24 cellular contexts compared by ENCODE assay signal in the genomic region with DNA sequence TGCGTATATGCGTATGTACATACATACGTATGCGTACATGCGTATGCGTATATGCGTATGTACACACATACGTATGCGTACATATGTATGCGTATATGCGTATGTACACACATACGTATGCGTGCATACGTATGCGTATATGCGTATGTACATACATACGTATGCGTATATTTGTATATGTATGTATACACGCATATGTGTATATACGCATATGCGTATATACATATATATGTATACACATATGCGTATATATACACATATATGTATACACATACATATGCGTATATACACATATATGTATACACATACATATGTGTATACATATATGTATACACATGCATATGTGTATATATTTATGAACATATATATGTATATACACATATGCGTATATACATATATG. TPM values are rescaled to one million over a fixed set of nuclear protein-coding genes. Genes with fewer than 3 reads are reported as not detected.
"Had no signal": no experiment of that assay in that cellular context is flagged by ENCODE, and none has a peak within 500 bp of the region (broad histone marks: within the 10 kb centered on the region; RNA-seq: fewer than 3 reads in every experiment).

No MANE protein-coding gene starts in this region.

- H3K36me3 ChIP-seq: colonic mucosa, esophagus squamous epithelium, gastroesophageal sphincter, heart left ventricle, left lung, lower lobe of right lung had no signal

- FAIRE-seq: islet of Langerhans, keratinocyte had no signal

- ATAC-seq: effector memory CD8-positive, alpha-beta T cell; esophagus mucosa; gastroesophageal sphincter; heart left ventricle; left cardiac atrium; left lung; left ventricle myocardium superior; lower lobe of right lung; mucosa of descending colon had no signal

- H3K27me3 ChIP-seq: colonic mucosa, esophagus squamous epithelium, gastroesophageal sphincter, heart left ventricle, hepatocyte, left lung had no signal

- H3K4me2 ChIP-seq: hepatocyte had no signal

- H3K27ac ChIP-seq: colonic mucosa, epithelial cell of prostate, esophagus squamous epithelium, gastroesophageal sphincter, heart left ventricle, hepatocyte, left lung, lower lobe of right lung had no signal

- DNase-seq: colonic mucosa; cortex of kidney; effector CD8-positive, alpha-beta T cell; effector memory CD8-positive, alpha-beta T cell; endodermal cell; erythroblast; esophagus squamous epithelium; foreskin fibroblast; foreskin melanocyte; heart left ventricle; left cardiac atrium; left lung; left ventricle myocardium superior; lower lobe of right lung; mesenchymal stem cell; mucosa of descending colon; naive B cell had no signal

- H3K9me3 ChIP-seq: colonic mucosa, esophagus squamous epithelium, gastroesophageal sphincter, heart left ventricle, left lung, lower lobe of right lung, mucosa of descending colon had no signal

- H2AFZ ChIP-seq: hepatocyte had no signal

- H3K4me3 ChIP-seq: colonic mucosa, esophagus squamous epithelium, gastroesophageal sphincter, heart left ventricle, hepatocyte, left lung, lower lobe of right lung, mucosa of descending colon had no signal

RNA-seq across cellular contexts. Expression of a gene that starts 12.1 kb away (rescaled TPM):
- total RNA-seq: myocyte had no signal
